Comparison of ENCODE assay signal across 9 cellular contexts in the genomic region with DNA sequence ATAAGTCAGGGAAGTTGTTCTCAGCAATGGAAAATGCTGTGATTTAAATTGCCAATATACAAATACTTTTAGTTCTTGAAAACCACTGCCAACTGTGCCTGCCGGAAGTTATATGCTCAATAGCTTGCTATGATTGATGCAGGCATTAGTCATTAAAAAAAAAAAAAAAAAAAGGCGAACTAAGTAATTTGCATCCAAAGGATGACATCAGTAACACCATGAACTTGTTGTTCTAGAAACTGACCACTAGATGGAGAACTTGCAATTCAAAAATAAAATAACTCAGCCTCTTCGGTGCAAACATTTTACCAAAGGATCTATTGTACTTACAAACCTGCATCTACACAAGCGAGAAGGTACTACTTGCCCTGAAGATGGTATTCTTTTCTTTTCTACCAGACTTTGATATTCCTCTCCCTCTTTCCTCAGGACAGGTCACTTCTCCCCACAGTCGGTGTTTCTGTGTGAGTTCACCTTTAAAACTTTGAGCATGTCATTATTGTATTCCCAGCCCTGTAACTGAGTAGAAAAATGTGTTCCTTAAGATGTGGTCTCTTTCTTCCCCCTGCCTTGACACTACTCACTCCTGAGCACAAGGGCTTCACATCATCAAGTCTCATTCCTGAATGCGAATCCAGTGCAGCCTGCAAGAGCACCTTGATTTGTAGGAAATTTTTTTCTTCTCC.
DNase-seq lines count a peak whose midpoint lies in the region; ATAC-seq and TF ChIP-seq lines count a peak whose summit lies in the region.
"Had no signal": no experiment of that assay in that cellular context is flagged by ENCODE, and none has a peak within 500 bp of the region (broad histone marks: within the 10 kb centered on the region; RNA-seq: fewer than 3 reads in every experiment).

No MANE protein-coding gene starts in this region.

- no peaks in the 10 kb centered on the region for H3K4me1 ChIP-seq in DND-41 (ENCODE audit: insufficient read depth, low read length)
- H3K4me1 ChIP-seq in spleen = peaks cover 0 to 9% (median 6%) of the 10 kb centered on the region in 6 donors

- no peaks in the 10 kb centered on the region for H3K27me3 ChIP-seq in DND-41 (ENCODE audit: insufficient read depth, low read length, poor library complexity)
- H3K27me3 ChIP-seq in spleen (replicated peaks in 1 of 7) = peaks cover 0 to 18% (median 0%) of the 10 kb centered on the region in 7 donors

- H3K9me3 ChIP-seq in DND-41 (ENCODE audit: insufficient read depth, low read length, severe bottlenecking) (no peaks in the 10 kb centered on the region), spleen (no peaks in the 10 kb centered on the region)

- in situ Hi-C loops in astrocyte of the cerebellum (cut with HindIII; ENCODE audit: low sequenced_read_pairs) = no loop called here

- DNase-seq in DND-41 = no peak
- peak; percentile 8 to 81 for DNase-seq in NCI-H524 (lab: John Stamatoyannopoulos, UW)
- peak; percentile 44 for DNase-seq in astrocyte of the cerebellum (ENCODE audit: low read depth)
- peak; percentile 22 for DNase-seq in iPS DF 4.7 (ENCODE audit: extremely low read depth, low spot score)
- DNase-seq in spleen = no peak
- DNase-seq in T-helper 2 cell treated with Interferon-gamma antibody and Interleukin-4, amounts not matched to agents 5 μg/mL and 100 μg/mL, for 36 hours (ENCODE audit: low spot score) = no peak

- no peak overlapping the region for H3K27ac Mint-ChIP-seq in T-helper 2 cell treated with Interferon-gamma antibody and Interleukin-4, amounts not matched to agents 5 μg/mL and 100 μg/mL, for 36 hours
- H3K27ac Mint-ChIP-seq: activated naive CD8-positive, alpha-beta T cell had no signal

- no peaks in the 10 kb centered on the region for H4K20me1 ChIP-seq in DND-41 (ENCODE audit: insufficient read depth, low read length)

- H3K4me2 ChIP-seq in DND-41 (ENCODE audit: insufficient read depth, low read length) = no peak overlapping the region

- no peak overlapping the region for H2AFZ ChIP-seq in DND-41 (ENCODE audit: low read depth, low read length)

- H3K27ac ChIP-seq in DND-41 (ENCODE audit: low read length) (no peak overlapping the region), spleen (no peak overlapping the region)

- no peak overlapping the region for H3K9ac ChIP-seq in DND-41 (ENCODE audit: low read depth, low read length)

- H3K36me3 Mint-ChIP-seq in T-helper 2 cell treated with Interferon-gamma antibody and Interleukin-4, amounts not matched to agents 5 μg/mL and 100 μg/mL, for 36 hours (ENCODE audit: low read depth) = no peaks in the 10 kb centered on the region
- H3K36me3 Mint-ChIP-seq: activated naive CD8-positive, alpha-beta T cell had no signal

- peak; percentile 79 for TF ChIP-seq CTCF in DND-41 (IDR thresholded peaks at IDR 0.05; ENCODE audit: borderline replicate concordance, extremely low read depth, low read length, poor library complexity, severe bottlenecking)
- TF ChIP-seq CTCF in astrocyte of the cerebellum (IDR thresholded peaks at IDR 0.05; ENCODE audit: low read depth, low read length, missing control alignments) = peak; percentile 38
- TF ChIP-seq CTCF in spleen (IDR thresholded peaks at IDR 0.05 in 8 of 11, conservative IDR thresholded peaks at IDR 0.05 in 3 of 11) = peak; percentile 23 to 77 (median 66)

- no peak for TF ChIP-seq POLR2A in spleen (IDR thresholded peaks at IDR 0.05)

- H3K79me2 ChIP-seq in DND-41 (ENCODE audit: insufficient read depth, low read length) = no peaks in the 10 kb centered on the region

- H3K36me3 ChIP-seq in DND-41 (ENCODE audit: insufficient read depth, low read length) (no peaks in the 10 kb centered on the region), spleen (no peaks in the 10 kb centered on the region)

- intact Hi-C loops in spleen (cut with DNase I; ENCODE audit: low total_unique reads) = loop anchor here (5.0 to 10.0 kb wide), 2 partner anchors 814 to 1177 kb away; no protein-coding TSS in a partner anchor

- H3K4me3 ChIP-seq in DND-41 (ENCODE audit: low read depth in 1 of 2, low read length in 2 of 2) = no peak overlapping the region
- H3K4me3 ChIP-seq in astrocyte of the cerebellum (ENCODE audit: low read depth, low read length) = no peak overlapping the region
- H3K4me3 ChIP-seq in spleen = no peak overlapping the region

- WGBS in spleen, 5 donors = 23 to 26% (median 25%) methylated on average over 6 of the region's 6 CpGs

- H3K9me3 Mint-ChIP-seq in T-helper 2 cell treated with Interferon-gamma antibody and Interleukin-4, amounts not matched to agents 5 μg/mL and 100 μg/mL, for 36 hours = no peaks in the 10 kb centered on the region

- ATAC-seq in DND-41 (ENCODE audit: insufficient read depth, low read depth) = peak; percentile 74
- ATAC-seq in GM19463 (IDR thresholded peaks at IDR 0.05; ENCODE audit: unreplicated experiment) = peak; percentile 70
- peak; percentile 74 for ATAC-seq in HG03460 (IDR thresholded peaks at IDR 0.05; ENCODE audit: unreplicated experiment)

- no peak overlapping the region for H3K4me3 Mint-ChIP-seq in T-helper 2 cell treated with Interferon-gamma antibody and Interleukin-4, amounts not matched to agents 5 μg/mL and 100 μg/mL, for 36 hours
- H3K4me3 Mint-ChIP-seq: activated naive CD8-positive, alpha-beta T cell had no signal

- peaks cover 4% of the 10 kb centered on the region for H3K4me1 Mint-ChIP-seq in T-helper 2 cell treated with Interferon-gamma antibody and Interleukin-4, amounts not matched to agents 5 μg/mL and 100 μg/mL, for 36 hours (ENCODE audit: low read depth)

- H3K27me3 Mint-ChIP-seq in T-helper 2 cell treated with Interferon-gamma antibody and Interleukin-4, amounts not matched to agents 5 μg/mL and 100 μg/mL, for 36 hours (ENCODE audit: low read depth) = peaks cover 8% of the 10 kb centered on the region
- H3K27me3 Mint-ChIP-seq: activated naive CD8-positive, alpha-beta T cell had no signal

Comparison
In these comparisons a context has a peak if more than half of its experiments do, and no peak if none do; other contexts are left out.
1. DNase-seq: peak in NCI-H524 (2 of 2), astrocyte of the cerebellum (single experiment) and iPS DF 4.7 (single experiment); none in DND-41 (single experiment), spleen (single experiment) and T-helper 2 cell treated with Interferon-gamma antibody and Interleukin-4, amounts not matched to agents 5 μg/mL and 100 μg/mL, for 36 hours (single experiment).
2. Peak in every context shown above with its lines, with median percentiles within 50 percentile points of each other: ATAC-seq and CTCF ChIP-seq.